32 cellular contexts compared by ENCODE assay signal in genomic region chr17:27091043-27091497, GRCh38.
"Had no signal": no experiment of that assay in that cellular context is flagged by ENCODE, and none has a peak within 500 bp of the region (broad histone marks: within the 10 kb centered on the region; RNA-seq: fewer than 3 reads in every experiment).

No MANE protein-coding gene starts in this region.

- H3K36me3 Mint-ChIP-seq: activated naive CD8-positive, alpha-beta T cell had no signal

- FAIRE-seq: astrocyte, TTC549 had no signal

- H3K9me3 ChIP-seq: esophagus muscularis mucosa, heart left ventricle had no signal

- H3K27ac Mint-ChIP-seq: activated B cell treated with CpG ODN at 0.5 μM for 24 hours; activated CD8-positive, alpha-beta T cell treated with anti-CD3 and anti-CD28 coated beads for 36 hours; activated naive CD8-positive, alpha-beta T cell; activated T-helper 17 cell treated with anti-CD3 and anti-CD28 coated beads, Interleukin-2, amount 50 U/mL, for 72 hours; effector memory CD8-positive, alpha-beta T cell had no signal

- H3K4me1 Mint-ChIP-seq: activated B cell treated with CpG ODN at 0.5 μM for 24 hours; activated T-helper 17 cell treated with anti-CD3 and anti-CD28 coated beads, Interleukin-2, amount 50 U/mL, for 72 hours had no signal

- H3K4me1 ChIP-seq: esophagus muscularis mucosa, foreskin keratinocyte, gastrocnemius medialis, heart left ventricle had no signal

- H3K4me3 ChIP-seq: esophagus muscularis mucosa, gastrocnemius medialis, heart left ventricle had no signal

- H3K9me3 Mint-ChIP-seq: activated B cell treated with CpG ODN at 0.5 μM for 24 hours; activated T-cell treated with anti-CD3 and anti-CD28 coated beads, Interleukin-2, amount 50 U/mL, for 4 hours; activated T-helper 17 cell treated with anti-CD3 and anti-CD28 coated beads, Interleukin-2, amount 50 U/mL, for 72 hours had no signal

- H3K27me3 ChIP-seq: brain microvascular endothelial cell, foreskin keratinocyte, gastrocnemius medialis had no signal

- H3K27ac ChIP-seq: brain microvascular endothelial cell, esophagus muscularis mucosa, foreskin keratinocyte, gastrocnemius medialis, heart left ventricle, VCaP had no signal

- H3K4me3 Mint-ChIP-seq: activated B cell treated with CpG ODN at 0.5 μM for 24 hours; activated CD8-positive, alpha-beta T cell treated with anti-CD3 and anti-CD28 coated beads for 36 hours; activated naive CD8-positive, alpha-beta T cell; activated T-cell treated with anti-CD3 and anti-CD28 coated beads, Interleukin-2, amount 50 U/mL, for 4 hours; activated T-helper 17 cell treated with anti-CD3 and anti-CD28 coated beads, Interleukin-2, amount 50 U/mL, for 72 hours; effector memory CD8-positive, alpha-beta T cell had no signal

- H3K36me3 ChIP-seq: brain microvascular endothelial cell, esophagus muscularis mucosa, gastrocnemius medialis, heart left ventricle had no signal

- ATAC-seq: activated CD4-positive, CD25-positive, alpha-beta regulatory T cell treated with anti-CD3 and anti-CD28 coated beads, Interleukin-2, amount 50 U/mL, for 24 hours; activated CD8-positive, alpha-beta T cell treated with anti-CD3 and anti-CD28 coated beads for 36 hours; activated T-cell treated with anti-CD3 and anti-CD28 coated beads, Interleukin-2, amount 50 U/mL, for 4 hours; activated T-helper 17 cell treated with anti-CD3 and anti-CD28 coated beads, Interleukin-2, amount 50 U/mL, for 72 hours; effector memory CD8-positive, alpha-beta T cell; foreskin keratinocyte; gastrocnemius medialis; heart left ventricle had no signal

- DNase-seq: activated B cell treated with CpG ODN at 0.5 μM for 24 hours; activated CD4-positive, alpha-beta T cell treated with anti-CD3 and anti-CD28 coated beads for 48 hours; activated CD4-positive, alpha-beta T cell treated with anti-CD3 and anti-CD28 coated beads, Interleukin-2, amount 50 U/mL, for 1 hour; activated CD4-positive, alpha-beta T cell treated with anti-CD3 and anti-CD28 coated beads, Interleukin-2, amount 50 U/mL, for 48 hours; activated CD8-positive, alpha-beta memory T cell treated with anti-CD3 and anti-CD28 coated beads for 24 hours; activated CD8-positive, alpha-beta T cell treated with anti-CD3 and anti-CD28 coated beads for 36 hours; activated effector memory CD4-positive, alpha-beta T cell treated with Interleukin-2 at 50 U/mL for 16 hours; activated gamma-delta T cell treated with Interleukin-2 at 50 U/mL for 16 hours; activated naive CD4-positive, alpha-beta T cell treated with anti-CD3 and anti-CD28 coated beads, Interleukin-2, amount 50 U/mL, for 16 hours; activated naive CD4-positive, alpha-beta T cell treated with Interleukin-2 at 50 U/mL for 16 hours; activated T-cell treated with anti-CD3 and anti-CD28 coated beads, Interleukin-2, amount 50 U/mL, for 4 hours; amniotic stem cell; anterior cingulate cortex; brain microvascular endothelial cell; caudate nucleus; cortex of kidney; dermis blood vessel endothelial cell; effector CD4-positive, alpha-beta T cell; effector memory CD8-positive, alpha-beta T cell; erythroblast; foreskin keratinocyte; gastrocnemius medialis; glutamatergic neuron; heart left ventricle; hypothalamus had no signal
